ENCODE assay signal across 11 cellular contexts in genomic region chr11:61728940-61729219, GRCh38. TPM values are rescaled to one million over a fixed set of nuclear protein-coding genes. Genes with fewer than 3 reads are reported as not detected.
DNase-seq lines count a peak whose midpoint lies in the region; ATAC-seq, FAIRE-seq and TF ChIP-seq lines count a peak whose summit lies in the region.
"Had no signal": no experiment of that assay in that cellular context is flagged by ENCODE, and none has a peak within 500 bp of the region (broad histone marks: within the 10 kb centered on the region; RNA-seq: fewer than 3 reads in every experiment).

No MANE protein-coding gene starts in this region.

- TF ChIP-seq CTCF in A549 (IDR thresholded peaks at IDR 0.05) (no peak), GM13976 (IDR thresholded peaks at IDR 0.05; ENCODE audit: borderline replicate concordance, control extremely low read depth, extremely low read depth, insufficient read depth, missing control alignments) (no peak), RWPE2 (IDR thresholded peaks at IDR 0.05; ENCODE audit: poor library complexity, severe bottlenecking) (no peak), gastroesophageal sphincter (IDR thresholded peaks at IDR 0.05) (no peak), A673 (conservative IDR thresholded peaks at IDR 0.05; ENCODE audit: low read depth, low read length) (no peak)

- no peaks in the 10 kb centered on the region for H3K9me3 ChIP-seq in A549
- H3K9me3 ChIP-seq in RWPE2 (ENCODE audit: severe bottlenecking), result no peaks in the 10 kb centered on the region
- H3K9me3 ChIP-seq in gastroesophageal sphincter, result no peaks in the 10 kb centered on the region
- H3K9me3 ChIP-seq in A673 (ENCODE audit: low read depth, low read length, poor library complexity, severe bottlenecking), result no peaks in the 10 kb centered on the region

- in situ Hi-C loops in GM13976 (cut with MboI; ENCODE audit: low sequenced_read_pairs, unreplicated experiment), result no loop called here

- no peak for TF ChIP-seq RAD21 in A549 (conservative IDR thresholded peaks at IDR 0.05 in 1 of 2, IDR thresholded peaks at IDR 0.05 in 1 of 2)

- 46% methylated on average over 7 of the region's 8 CpGs for WGBS in A549 (ENCODE audit: missing lambda C conversion rate)
- WGBS in gastroesophageal sphincter (ENCODE audit: low coverage in 1 of 2), 2 donors, result 81% methylated on average over 5 of the region's 8 CpGs; no CpG with 5 or more reads in 1 of the 2 donors

- H3K4me2 ChIP-seq in A549, result peak overlapping the region; percentile 44

- POLR2A ChIA-PET in A549 (lab: Yijun Ruan, JAX), result no interaction called here
- POLR2A ChIA-PET in A673 (lab: Charles Lee; ENCODE audit: low non-redundant PET), result no interaction called here

- H3K4me3 ChIP-seq in A549, result no peak overlapping the region
- no peak overlapping the region for H3K4me3 ChIP-seq in RWPE2 (ENCODE audit: severe bottlenecking)
- H3K4me3 ChIP-seq in gastroesophageal sphincter, result no peak overlapping the region
- no peak overlapping the region for H3K4me3 ChIP-seq in A673 (ENCODE audit: low read depth, low read length, poor library complexity, severe bottlenecking)

- CTCF ChIA-PET in A549 (lab: Yijun Ruan, JAX), result interaction anchor here (0.9 to 3.0 kb wide), 6 partner anchors 10 to 283 kb away, joined by 3 to 15 read pairs (median 5); no protein-coding TSS in a partner anchor
- CTCF ChIA-PET in A673 (lab: Charles Lee), result no interaction called here

- ATAC-seq in A549 (peak; percentile 20 to 29; a peak in 3 of 6 replicates), RWPE2 (ENCODE audit: low read depth) (peak; percentile 42), gastroesophageal sphincter (no peak), GM18519 (IDR thresholded peaks at IDR 0.05; ENCODE audit: low FRiP score, unreplicated experiment) (no peak)

- H3K4me1 ChIP-seq in A549 (peaks cover 30% of the 10 kb centered on the region), RWPE2 (ENCODE audit: insufficient read depth, poor library complexity, severe bottlenecking) (peaks cover 29% of the 10 kb centered on the region), gastroesophageal sphincter (peaks cover 0 to 53% (median 14%) of the 10 kb centered on the region in 3 donors), A673 (ENCODE audit: insufficient read depth, low read length, poor library complexity, severe bottlenecking) (no peaks in the 10 kb centered on the region)

- BruUV-seq in A673 (replicated peaks; lab: Mats Ljungman, UMichigan), result no TSS peak

- peak overlapping the region; percentile 55 to 59 for H3K27ac ChIP-seq in A549
- H3K27ac ChIP-seq in RWPE2 (ENCODE audit: poor library complexity, severe bottlenecking), result no peak overlapping the region
- H3K27ac ChIP-seq in gastroesophageal sphincter, result peak overlapping the region in 3 of 4 donors; percentile 5 to 51 (median 27)
- no peak overlapping the region for H3K27ac ChIP-seq in A673 (ENCODE audit: low read depth, low read length, poor library complexity, severe bottlenecking)

- no peaks in the 10 kb centered on the region for H3K27me3 ChIP-seq in RWPE2 (ENCODE audit: insufficient read depth, poor library complexity, severe bottlenecking)
- H3K27me3 ChIP-seq in gastroesophageal sphincter, result no peaks in the 10 kb centered on the region
- H3K27me3 ChIP-seq in A673 (replicated peaks; ENCODE audit: insufficient read depth, low read depth, low read length, poor library complexity), result no peaks in the 10 kb centered on the region

- H3K36me3 ChIP-seq in RWPE2 (ENCODE audit: low read depth) (no peaks in the 10 kb centered on the region), gastroesophageal sphincter (peaks cover 0 to 60% of the 10 kb centered on the region in 2 donors), A673 (ENCODE audit: insufficient read depth, low read length, poor library complexity, severe bottlenecking) (peaks cover 24% of the 10 kb centered on the region)

- TF ChIP-seq EP300 in A549 (IDR thresholded peaks at IDR 0.05) (no peak), gastroesophageal sphincter (IDR thresholded peaks at IDR 0.05) (no peak)

- intact Hi-C loops in A673 (cut with micrococcal nuclease; ENCODE audit: unreplicated experiment), result no loop called here

- peak; percentile 60 to 80 for DNase-seq in A549 (ENCODE audit: low read depth in 1 of 2, low spot score in 1 of 2)
- DNase-seq in GM13976 (ENCODE audit: low spot score), result peak; percentile 69
- DNase-seq in RWPE2 (ENCODE audit: low spot score), result no peak
- no peak for DNase-seq in A673 (ENCODE audit: low spot score)
- no peak for DNase-seq in activated CD4-positive, CD25-positive, alpha-beta regulatory T cell treated with anti-CD3 and anti-CD28 coated beads, Interleukin-2, amount 50 U/mL, for 72 hours
- no peak for DNase-seq in NCI-H2171 (lab: John Stamatoyannopoulos, UW)
- DNase-seq: cortex of kidney, hippocampal formation, NCI-H524 treated with DMSO at 0.1 percent for 48 hours had no signal

- no peak for FAIRE-seq in A549 (lab: Jason Lieb, UNC)

- TF ChIP-seq POLR2A in A549 (IDR thresholded peaks at IDR 0.05; ENCODE audit: low read length) (no peak), gastroesophageal sphincter (IDR thresholded peaks at IDR 0.05) (no peak)

TF ChIP-seq in A549, 52 proteins besides CTCF, POLR2A, EP300 and RAD21:
- TF ChIP-seq JUN (IDR thresholded peaks at IDR 0.05) (no peak), TFCP2L1 (CRISPR knock-in tag; IDR thresholded peaks at IDR 0.05) (no peak), USF2 (IDR thresholded peaks at IDR 0.05) (no peak), HMGXB4 (CRISPR knock-in tag; IDR thresholded peaks at IDR 0.05; ENCODE audit: borderline replicate concordance) (no peak), HDAC2 (IDR thresholded peaks at IDR 0.05) (no peak), ZSCAN20 (CRISPR knock-in tag; IDR thresholded peaks at IDR 0.05) (no peak), KDM1A (IDR thresholded peaks at IDR 0.05; ENCODE audit: low read depth) (no peak), SREBF2 (IDR thresholded peaks at IDR 0.05) (no peak), CEBPB (IDR thresholded peaks at IDR 0.05) (no peak)

RNA-seq across cellular contexts. Expression of gene MYRF, which starts 23.6 kb away (rescaled TPM):
- 14.7 and 28.4 TPM in 2 replicates for polyA plus RNA-seq in A549 (2011; rRNA removed)
- 12.7 and 17.2 TPM in 2 replicates for polyA plus RNA-seq in A549 (2012; cell fraction: cytosol; rRNA removed)
- 56.5 and 67.6 TPM in 2 replicates for polyA plus RNA-seq in A549 (2012; cell fraction: nucleus; rRNA removed)
- polyA plus RNA-seq in A549 (2017; fragmentation: RNase III; extraction: RNeasy Plus Mini Kit Qiagen cat#74134 plus additional on column Dnase treatment), result 19.2 to 22.3 TPM (median 21.2 TPM) in 3 replicates
- 28.0 and 33.1 TPM in 2 replicates for polyA minus RNA-seq in A549 (2011; rRNA and poly(A)+ RNA removed)
- total RNA-seq in gastroesophageal sphincter, result under 1 TPM; 0.10 to 0.78 (median 0.19) TPM
- total RNA-seq in A673 (2021), result 11.2 and 14.6 TPM in 2 replicates

RNA-seq across cellular contexts. Expression of gene DAGLA, which starts 48.7 kb away (rescaled TPM):
- 0.93 and 1.2 TPM in 2 replicates for polyA plus RNA-seq in A549 (2011; rRNA removed)
- 2.3 and 3.7 TPM in 2 replicates for polyA plus RNA-seq in A549 (2012; cell fraction: cytosol; rRNA removed)
- 6.3 and 8.7 TPM in 2 replicates for polyA plus RNA-seq in A549 (2012; cell fraction: nucleus; rRNA removed)
- 2.2 to 2.5 TPM (median 2.5 TPM) in 3 replicates for polyA plus RNA-seq in A549 (2017; fragmentation: RNase III; extraction: RNeasy Plus Mini Kit Qiagen cat#74134 plus additional on column Dnase treatment)
- 2.0 and 2.3 TPM in 2 replicates for polyA minus RNA-seq in A549 (2011; rRNA and poly(A)+ RNA removed)
- 1 to 10 TPM; 1.5 to 5.6 (median 3.4) TPM for total RNA-seq in gastroesophageal sphincter
- total RNA-seq in A673 (2021), result 10.9 and 11.0 TPM in 2 replicates

Comparison
In these comparisons a context has a peak if more than half of its experiments do, and no peak if none do; other contexts are left out.
1. ATAC-seq: peak in A549 (2 of 2) and RWPE2 (single experiment); none in gastroesophageal sphincter (single experiment) and GM18519 (single experiment).
2. DNase-seq: peak in A549 (2 of 2) and GM13976 (single experiment); none in RWPE2 (single experiment), A673 (single experiment), activated CD4-positive, CD25-positive, alpha-beta regulatory T cell treated with anti-CD3 and anti-CD28 coated beads, Interleukin-2, amount 50 U/mL, for 72 hours (single experiment) and NCI-H2171 (single experiment).
3. H3K27ac ChIP-seq: peak in A549 (2 of 2) and gastroesophageal sphincter (3 of 4); none in RWPE2 (single experiment) and A673 (single experiment).